ENCODE assay signal across 9 cellular contexts in the genomic region with DNA sequence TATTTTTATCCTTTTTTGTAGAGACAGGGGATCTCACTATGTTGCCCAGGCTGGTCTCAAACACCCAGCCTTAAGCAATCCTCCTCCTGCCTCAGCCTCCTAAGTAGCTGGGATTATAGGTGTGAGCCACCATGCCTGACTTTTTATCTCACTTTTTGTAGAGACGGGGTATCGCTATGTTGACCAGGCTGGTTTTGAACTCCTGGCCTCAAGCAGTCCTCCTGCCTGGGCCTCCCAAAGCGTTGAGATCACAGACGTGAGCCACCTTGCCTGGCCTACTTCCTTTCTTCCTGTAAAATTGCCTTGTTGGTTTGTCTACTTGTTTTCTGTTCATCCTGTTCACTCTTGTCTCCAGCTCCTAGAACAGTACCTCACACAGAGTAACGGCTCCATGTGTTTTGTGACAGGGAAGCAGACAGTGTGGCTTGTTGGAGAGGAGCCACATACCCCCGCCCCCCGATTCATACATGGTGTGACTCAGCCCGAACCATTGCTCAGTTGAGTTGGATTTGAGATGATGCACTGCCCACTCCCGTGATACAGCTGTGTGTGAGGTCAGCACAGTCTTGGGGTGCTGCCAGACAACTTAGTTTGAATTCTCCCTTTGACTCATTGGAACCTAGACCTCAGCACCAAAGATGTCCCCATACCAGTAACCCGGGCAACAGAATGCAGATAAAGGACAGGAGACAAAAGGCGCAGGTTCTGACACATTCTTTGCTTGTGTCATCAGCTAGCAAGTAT. TPM values are rescaled to one million over a fixed set of nuclear protein-coding genes. Genes with fewer than 3 reads are reported as not detected.
A peak's percentile ranks its signal among the peaks of the same experiment; 100 is the strongest.
DNase-seq lines count a peak whose midpoint lies in the region; ATAC-seq and TF ChIP-seq lines count a peak whose summit lies in the region.
"Had no signal": no experiment of that assay in that cellular context is flagged by ENCODE, and none has a peak within 500 bp of the region (broad histone marks: within the 10 kb centered on the region; RNA-seq: fewer than 3 reads in every experiment).

No MANE protein-coding gene starts in this region.

- H3K9me3 ChIP-seq in left ventricle myocardium inferior (replicated peaks) (no peaks in the 10 kb centered on the region), breast epithelium (no peaks in the 10 kb centered on the region)
- H3K9me3 ChIP-seq: lower lobe of right lung had no signal

- H3K27me3 ChIP-seq in left ventricle myocardium inferior (ENCODE audit: low read depth) (no peaks in the 10 kb centered on the region), breast epithelium (no peaks in the 10 kb centered on the region)

- H3K27ac ChIP-seq in left ventricle myocardium inferior (replicated peaks), result no peak overlapping the region
- peak overlapping the region; percentile 36 to 55 for H3K27ac ChIP-seq in breast epithelium
- H3K27ac ChIP-seq: lower lobe of right lung had no signal

- no peaks in the 10 kb centered on the region for H3K36me3 Mint-ChIP-seq in chondrocyte (ENCODE audit: low read depth)

- intact Hi-C loops in left cardiac atrium (cut with DNase I) (no loop called here), left ventricle myocardium inferior (cut with micrococcal nuclease) (no loop called here), breast epithelium (cut with DNase I; ENCODE audit: low total_unique reads) (no loop called here)

- peaks cover 3% of the 10 kb centered on the region for H3K9me3 Mint-ChIP-seq in chondrocyte (ENCODE audit: low read depth)

- DNase-seq in left cardiac atrium (peak; percentile 34), left ventricle myocardium inferior (no peak), breast epithelium (ENCODE audit: low spot score in 2 of 2) (peak in 1 of 2 donors; percentile 30), D341Med (ENCODE audit: low spot score) (no peak), chondrocyte (ENCODE audit: low spot score) (no peak)
- DNase-seq in stimulated activated CD4-positive, alpha-beta T cell treated with anti-CD3 and anti-CD28 coated beads, Interleukin-4, amount 100 ng/mL, for 48 hours (ENCODE audit: low read depth in 2 of 2), result peak; percentile 70 to 71
- DNase-seq: lower lobe of right lung had no signal

- no peaks in the 10 kb centered on the region for H3K4me1 Mint-ChIP-seq in chondrocyte (ENCODE audit: low read depth)

- H3K4me1 ChIP-seq in left ventricle myocardium inferior (peaks cover 12% of the 10 kb centered on the region), breast epithelium (no peaks in the 10 kb centered on the region)
- H3K4me1 ChIP-seq: lower lobe of right lung had no signal

- ATAC-seq in left cardiac atrium, result peak; percentile 34 to 74
- ATAC-seq in HG03457 (IDR thresholded peaks at IDR 0.05; ENCODE audit: unreplicated experiment), result peak; percentile 57
- no peak for ATAC-seq in GM21526 (IDR thresholded peaks at IDR 0.05; ENCODE audit: low FRiP score, unreplicated experiment)

- no peak overlapping the region for H3K4me3 ChIP-seq in left ventricle myocardium inferior
- H3K4me3 ChIP-seq in breast epithelium, result no peak overlapping the region
- H3K4me3 ChIP-seq: lower lobe of right lung had no signal

- H3K36me3 ChIP-seq in left ventricle myocardium inferior, result no peaks in the 10 kb centered on the region
- H3K36me3 ChIP-seq in breast epithelium, result no peaks in the 10 kb centered on the region
- H3K36me3 ChIP-seq: lower lobe of right lung had no signal

- H3K27ac Mint-ChIP-seq in chondrocyte (ENCODE audit: unreplicated experiment), result no peak overlapping the region

- no peak for TF ChIP-seq POLR2A in breast epithelium (IDR thresholded peaks at IDR 0.05)

- peaks cover 13% of the 10 kb centered on the region for H3K27me3 Mint-ChIP-seq in chondrocyte (ENCODE audit: low read depth)

- no peak for TF ChIP-seq CTCF in left ventricle myocardium inferior (IDR thresholded peaks at IDR 0.05; ENCODE audit: borderline replicate concordance)
- no peak for TF ChIP-seq CTCF in breast epithelium (IDR thresholded peaks at IDR 0.05)
- no peak for TF ChIP-seq CTCF in chondrocyte (IDR thresholded peaks at IDR 0.05)

- H3K4me3 Mint-ChIP-seq in chondrocyte (ENCODE audit: unreplicated experiment), result no peak overlapping the region

RNA-seq across cellular contexts. Expression of a gene that starts 34.2 kb away (rescaled TPM):
- total RNA-seq in left cardiac atrium, result not detected
- not detected for total RNA-seq in left ventricle myocardium inferior
- total RNA-seq in breast epithelium, result under 1 TPM in 1 of 3 donors, not detected in 2; 0.66 TPM
- not detected in 3 replicates for total RNA-seq in chondrocyte
- total RNA-seq: lower lobe of right lung had no signal

RNA-seq across cellular contexts. Expression of a gene that starts 43.0 kb away (rescaled TPM):
- total RNA-seq in left cardiac atrium (under 1 TPM; 0.44 to 0.47 TPM), left ventricle myocardium inferior (0.27 TPM), breast epithelium (under 1 TPM in 1 of 3 donors, not detected in 2; 0.15 TPM), chondrocyte (not detected in 3 replicates)

RNA-seq across cellular contexts. Expression of a gene that starts 46.8 kb away (rescaled TPM):
- under 1 TPM; 0.18 to 0.44 TPM for total RNA-seq in left cardiac atrium
- not detected for total RNA-seq in left ventricle myocardium inferior
- under 1 TPM in 2 of 3 donors, not detected in 1; 0.16 to 0.33 TPM for total RNA-seq in breast epithelium
- total RNA-seq in chondrocyte, result not detected in 3 replicates
- total RNA-seq: lower lobe of right lung had no signal

RNA-seq across cellular contexts. Expression of a gene that starts 57.3 kb away (rescaled TPM):
- total RNA-seq in left cardiac atrium, result not detected
- not detected for total RNA-seq in left ventricle myocardium inferior
- total RNA-seq in breast epithelium, result not detected
- not detected in 3 replicates for total RNA-seq in chondrocyte
- total RNA-seq: lower lobe of right lung had no signal

Comparison
In these comparisons a context has a peak if more than half of its experiments do, and no peak if none do; other contexts are left out.
1. DNase-seq: peak in left cardiac atrium (single experiment) and stimulated activated CD4-positive, alpha-beta T cell treated with anti-CD3 and anti-CD28 coated beads, Interleukin-4, amount 100 ng/mL, for 48 hours (2 of 2); none in left ventricle myocardium inferior (single experiment), D341Med (single experiment) and chondrocyte (single experiment).